Comparison of ENCODE assay signal across 1 cellular context in genomic region chr3:50299638-50299928, GRCh38.
TF ChIP-seq lines count a peak whose summit lies in the region.

No MANE protein-coding gene starts in this region.

TF ChIP-seq in HCT116, 20 proteins besides CTCF, POLR2A, EP300 and RAD21 (continued from another document):
- no peak for TF ChIP-seq REST (IDR thresholded peaks at IDR 0.05; ENCODE audit: low read depth)
- TF ChIP-seq POLR2AphosphoS5 (IDR thresholded peaks at IDR 0.05; ENCODE audit: low read depth, low read length): no peak
- TF ChIP-seq ZNF274 (IDR thresholded peaks at IDR 0.05; ENCODE audit: low read depth, low read length): no peak
- TF ChIP-seq ZFX (IDR thresholded peaks at IDR 0.05): no peak
- TF ChIP-seq EGR1 (IDR thresholded peaks at IDR 0.05; ENCODE audit: low read depth): no peak
- no peak for TF ChIP-seq MAX (IDR thresholded peaks at IDR 0.05)
- no peak for TF ChIP-seq ATF3 (IDR thresholded peaks at IDR 0.05)
- TF ChIP-seq ZBTB33 (IDR thresholded peaks at IDR 0.05; ENCODE audit: extremely low read depth, insufficient replicate concordance, low read length): no peak
